ENCODE assay signal across 26 cellular contexts in genomic region chr12:89424394-89424793, GRCh38.
"Had no signal": no experiment of that assay in that cellular context is flagged by ENCODE, and none has a peak within 500 bp of the region (broad histone marks: within the 10 kb centered on the region; RNA-seq: fewer than 3 reads in every experiment).

No MANE protein-coding gene starts in this region.

- H3K27ac Mint-ChIP-seq: activated naive CD4-positive, alpha-beta T cell treated with anti-CD3 and anti-CD28 coated beads for 36 hours; stimulated activated effector memory CD8-positive, alpha-beta T cell treated with anti-CD3 and anti-CD28 coated beads, Interleukin-12 subunit alpha, Interleukin-12 subunit beta, amount 100 ng/mL, for 72 hours; stimulated activated naive CD8-positive, alpha-beta T cell treated with anti-CD3 and anti-CD28 coated beads, Interleukin-15, Interleukin-2, amounts not matched to agents 100 ng/mL and 50 ng/mL, for 24 hours had no signal

- DNase-seq: activated CD4-positive, alpha-beta T cell treated with anti-CD3 and anti-CD28 coated beads for 48 hours; activated CD4-positive, alpha-beta T cell treated with anti-CD3 and anti-CD28 coated beads, Interleukin-2, amount 50 U/mL, for 48 hours; activated CD8-positive, alpha-beta memory T cell treated with anti-CD3 and anti-CD28 coated beads for 24 hours; activated effector memory CD4-positive, alpha-beta T cell treated with anti-CD3 and anti-CD28 coated beads, Interleukin-2, amount 50 U/mL, for 16 hours; activated naive CD4-positive, alpha-beta T cell treated with anti-CD3 and anti-CD28 coated beads for 36 hours; amniotic stem cell; brain microvascular endothelial cell; central memory CD4-positive, alpha-beta T cell; head of caudate nucleus; hippocampal formation; left cardiac atrium; mammary epithelial cell; naive B cell; nucleus accumbens; psoas muscle; sigmoid colon; small intestine; stimulated activated CD4-positive, alpha-beta T cell treated with anti-CD3 and anti-CD28 coated beads, Interleukin-4, amount 100 ng/mL, for 24 hours; trophoblast cell; uterus had no signal

- H3K9me3 ChIP-seq: gastroesophageal sphincter, psoas muscle, sigmoid colon, thoracic aorta, uterus had no signal

- H3K27ac ChIP-seq: brain microvascular endothelial cell, gastroesophageal sphincter, parathyroid adenoma, psoas muscle, sigmoid colon, thoracic aorta, uterus, VCaP had no signal

- H3K4me3 Mint-ChIP-seq: activated naive CD4-positive, alpha-beta T cell treated with anti-CD3 and anti-CD28 coated beads for 36 hours; naive B cell; stimulated activated effector memory CD8-positive, alpha-beta T cell treated with anti-CD3 and anti-CD28 coated beads, Interleukin-12 subunit alpha, Interleukin-12 subunit beta, amount 100 ng/mL, for 72 hours; stimulated activated naive CD8-positive, alpha-beta T cell treated with anti-CD3 and anti-CD28 coated beads, Interleukin-15, Interleukin-2, amounts not matched to agents 100 ng/mL and 50 ng/mL, for 24 hours had no signal

- H3K4me1 ChIP-seq: parathyroid adenoma, psoas muscle, sigmoid colon, uterus had no signal

- H3K27me3 ChIP-seq: brain microvascular endothelial cell, gastroesophageal sphincter, sigmoid colon, uterus had no signal

- H3K4me3 ChIP-seq: gastroesophageal sphincter, psoas muscle, sigmoid colon, thoracic aorta, uterus had no signal

- H3K9me3 Mint-ChIP-seq: activated naive CD4-positive, alpha-beta T cell treated with anti-CD3 and anti-CD28 coated beads for 36 hours; naive B cell; stimulated activated effector memory CD8-positive, alpha-beta T cell treated with anti-CD3 and anti-CD28 coated beads, Interleukin-12 subunit alpha, Interleukin-12 subunit beta, amount 100 ng/mL, for 72 hours; stimulated activated naive CD8-positive, alpha-beta T cell treated with anti-CD3 and anti-CD28 coated beads, Interleukin-15, Interleukin-2, amounts not matched to agents 100 ng/mL and 50 ng/mL, for 24 hours had no signal

- H3K27me3 Mint-ChIP-seq: naive B cell; stimulated activated naive CD8-positive, alpha-beta T cell treated with anti-CD3 and anti-CD28 coated beads, Interleukin-15, Interleukin-2, amounts not matched to agents 100 ng/mL and 50 ng/mL, for 24 hours had no signal

- H3K36me3 ChIP-seq: brain microvascular endothelial cell, gastroesophageal sphincter, thoracic aorta, uterus had no signal
